1 cellular context compared by ENCODE assay signal in the genomic region with DNA sequence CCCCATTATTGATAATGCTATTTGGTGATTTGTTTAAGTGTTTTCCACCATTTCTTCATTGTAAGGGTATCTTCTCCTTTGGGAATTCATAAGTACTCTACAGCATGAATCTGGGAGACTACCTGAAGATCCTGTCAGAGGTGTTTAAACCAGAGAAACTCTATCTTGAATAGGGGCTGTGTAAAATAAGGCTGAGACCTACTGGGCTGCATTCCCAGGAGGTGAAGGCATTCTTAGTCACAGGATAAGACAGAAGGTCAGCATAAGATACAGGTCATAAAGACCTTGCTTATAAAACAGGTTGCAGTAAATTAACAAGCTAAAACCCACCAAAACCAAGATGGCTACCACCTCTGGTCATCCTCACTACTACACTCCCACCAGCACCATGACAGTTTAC.
TF ChIP-seq lines count a peak whose summit lies in the region.

No MANE protein-coding gene starts in this region.

TF ChIP-seq in GM23338, 12 proteins besides CTCF, POLR2A, EP300 and RAD21:
- TF ChIP-seq NANOG (IDR thresholded peaks at IDR 0.05; ENCODE audit: borderline replicate concordance): no peak
